Comparison of ENCODE assay signal across 27 cellular contexts in genomic region chr14:24072436-24072835, GRCh38. TPM values are rescaled to one million over a fixed set of nuclear protein-coding genes. Genes with fewer than 3 reads are reported as not detected.
DNase-seq lines count a peak whose midpoint lies in the region; ATAC-seq and TF ChIP-seq lines count a peak whose summit lies in the region.
"Had no signal": no experiment of that assay in that cellular context is flagged by ENCODE, and none has a peak within 500 bp of the region (broad histone marks: within the 10 kb centered on the region; RNA-seq: fewer than 3 reads in every experiment).

No MANE protein-coding gene starts in this region.

- H3K27ac Mint-ChIP-seq in chondrocyte (ENCODE audit: unreplicated experiment) = no peak overlapping the region
- H3K27ac Mint-ChIP-seq: effector memory CD8-positive, alpha-beta T cell; HFFc6; memory B cell; naive thymus-derived CD4-positive, alpha-beta T cell; T-helper 1 cell treated with Interleukin-12 subunit alpha and Interleukin-12 subunit beta and Interleukin-4 antibody, amounts not matched to agents 30 μg/mL and 1 μg/mL, for 36 hours had no signal

- H3K36me3 ChIP-seq in lower lobe of right lung (no peaks in the 10 kb centered on the region), stomach (no peaks in the 10 kb centered on the region), suprapubic skin (no peaks in the 10 kb centered on the region)
- H3K36me3 ChIP-seq: tibial artery had no signal

- in situ Hi-C loops in GM13976 (cut with MboI; ENCODE audit: low sequenced_read_pairs, unreplicated experiment) = no loop called here

- no peak overlapping the region for H3K27ac ChIP-seq in lower lobe of right lung
- no peak overlapping the region for H3K27ac ChIP-seq in stomach
- no peak overlapping the region for H3K27ac ChIP-seq in suprapubic skin
- H3K27ac ChIP-seq: tibial artery had no signal

- no peaks in the 10 kb centered on the region for H3K4me1 Mint-ChIP-seq in chondrocyte (ENCODE audit: low read depth)

- no peak for TF ChIP-seq EP300 in stomach (IDR thresholded peaks at IDR 0.05)
- TF ChIP-seq EP300 in suprapubic skin (IDR thresholded peaks at IDR 0.05) = no peak

- peak in 1 of 2 donors; percentile 6 for ATAC-seq in lower lobe of right lung
- no peak for ATAC-seq in GM18870 (IDR thresholded peaks at IDR 0.05; ENCODE audit: unreplicated experiment)
- ATAC-seq: effector memory CD8-positive, alpha-beta T cell; esophagus mucosa; GM12878; naive thymus-derived CD4-positive, alpha-beta T cell; sciatic nerve had no signal

- no peak overlapping the region for H3K4me3 Mint-ChIP-seq in chondrocyte (ENCODE audit: unreplicated experiment)
- H3K4me3 Mint-ChIP-seq: effector memory CD8-positive, alpha-beta T cell; HFFc6; memory B cell; naive thymus-derived CD4-positive, alpha-beta T cell; T-helper 1 cell treated with Interleukin-12 subunit alpha and Interleukin-12 subunit beta and Interleukin-4 antibody, amounts not matched to agents 30 μg/mL and 1 μg/mL, for 36 hours had no signal

- H3K4me3 ChIP-seq in lower lobe of right lung (no peak overlapping the region), stomach (no peak overlapping the region), suprapubic skin (no peak overlapping the region)
- H3K4me3 ChIP-seq: GM12878, tibial artery had no signal

- TF ChIP-seq CTCF in chondrocyte (IDR thresholded peaks at IDR 0.05) (no peak), lower lobe of right lung (IDR thresholded peaks at IDR 0.05) (no peak), stomach (IDR thresholded peaks at IDR 0.05) (no peak), GM13976 (IDR thresholded peaks at IDR 0.05; ENCODE audit: borderline replicate concordance, control extremely low read depth, extremely low read depth, insufficient read depth, missing control alignments) (no peak), suprapubic skin (IDR thresholded peaks at IDR 0.05) (no peak)

- intact Hi-C loops in lower lobe of right lung (cut with DNase I) = no loop called here
- intact Hi-C loops in stomach (cut with DNase I; ENCODE audit: low total_unique reads) = no loop called here

- peaks cover 24% of the 10 kb centered on the region for H3K27me3 Mint-ChIP-seq in chondrocyte (ENCODE audit: low read depth)

- DNase-seq in NCI-H1092 treated with DMSO at 0.1 percent for 48 hours (lab: John Stamatoyannopoulos, UW) (peak; percentile 64), chondrocyte (ENCODE audit: low spot score) (peak; percentile 76), lower lobe of right lung (peak; percentile 34), stomach (peak; percentile 36), GM13976 (ENCODE audit: low spot score) (no peak), suprapubic skin (ENCODE audit: low spot score in 2 of 2) (no peak)
- DNase-seq: activated CD4-positive, alpha-beta T cell treated with anti-CD3 and anti-CD28 coated beads for 4 hours; activated naive CD4-positive, alpha-beta T cell treated with anti-CD3 and anti-CD28 coated beads, Interleukin-2, amount 50 U/mL, for 16 hours; activated T-cell treated with anti-CD3 and anti-CD28 coated beads, Interleukin-2, amount 50 U/mL, for 48 hours; effector memory CD8-positive, alpha-beta T cell; foreskin melanocyte; HFFc6; naive thymus-derived CD4-positive, alpha-beta T cell; NCI-H1105; NCI-H2081; NCI-H510A treated with DMSO at 0.1 percent for 48 hours; tibial artery had no signal

- H3K27me3 ChIP-seq in lower lobe of right lung (ENCODE audit: low read depth) (no peaks in the 10 kb centered on the region), stomach (peaks cover 0 to 18% (median 0%) of the 10 kb centered on the region in 3 donors), suprapubic skin (peaks cover 8% of the 10 kb centered on the region)

- H3K9me3 ChIP-seq in lower lobe of right lung = no peaks in the 10 kb centered on the region
- H3K9me3 ChIP-seq in stomach = no peaks in the 10 kb centered on the region
- H3K9me3 ChIP-seq in suprapubic skin = no peaks in the 10 kb centered on the region
- H3K9me3 ChIP-seq: tibial artery had no signal

- H3K9me3 Mint-ChIP-seq in chondrocyte (ENCODE audit: low read depth) = no peaks in the 10 kb centered on the region
- H3K9me3 Mint-ChIP-seq: effector memory CD8-positive, alpha-beta T cell; HFFc6; memory B cell; naive thymus-derived CD4-positive, alpha-beta T cell; T-helper 1 cell treated with Interleukin-12 subunit alpha and Interleukin-12 subunit beta and Interleukin-4 antibody, amounts not matched to agents 30 μg/mL and 1 μg/mL, for 36 hours had no signal

- H3K4me1 ChIP-seq in lower lobe of right lung (no peaks in the 10 kb centered on the region), stomach (peaks cover 8 to 41% (median 39%) of the 10 kb centered on the region in 4 donors), suprapubic skin (peaks cover 7% of the 10 kb centered on the region)

- TF ChIP-seq POLR2A in stomach (IDR thresholded peaks at IDR 0.05) (no peak), suprapubic skin (IDR thresholded peaks at IDR 0.05) (no peak)

- H3K36me3 Mint-ChIP-seq in chondrocyte (ENCODE audit: low read depth) = no peaks in the 10 kb centered on the region
- H3K36me3 Mint-ChIP-seq: memory B cell; naive thymus-derived CD4-positive, alpha-beta T cell had no signal

- 27 to 52% (median 43%) methylated on average over 5 to 7 of the region's 7 CpGs for WGBS in stomach, 5 donors
- WGBS in suprapubic skin = 43% methylated on average over 6 of the region's 7 CpGs

RNA-seq across cellular contexts. Expression of gene CPNE6, which starts 1.1 kb away (rescaled TPM):
- not detected in 3 replicates for total RNA-seq in chondrocyte
- total RNA-seq in lower lobe of right lung = not detected
- not detected for total RNA-seq in stomach
- under 1 TPM in 2 of 3 donors, not detected in 1; 0.12 to 0.25 TPM for polyA plus RNA-seq in stomach
- total RNA-seq in suprapubic skin = not detected
- total RNA-seq: activated CD8-positive, alpha-beta memory T cell treated with anti-CD3 and anti-CD28 coated beads for 36 hours; esophagus mucosa; HFFc6; osteocyte; RPMI7951; sciatic nerve; SK-MEL-5 had no signal
- polyA plus RNA-seq: naive thymus-derived CD4-positive, alpha-beta T cell had no signal

RNA-seq across cellular contexts. Expression of gene CARMIL3, which starts 20.6 kb away (rescaled TPM):
- total RNA-seq in chondrocyte (0.34 to 0.60 TPM (median 0.54 TPM) in 3 replicates), lower lobe of right lung (0.95 TPM), stomach (1 to 10 TPM in 2 of 5 donors, under 1 TPM in 2, not detected in 1; 0.14 to 2.0 (median 0.76) TPM), suprapubic skin (10 to 100 TPM in 1 of 4 donors, 1 to 10 TPM in 3; 5.9 to 11.2 (median 7.7) TPM)
- under 1 TPM in 2 of 3 donors, not detected in 1; 0.25 to 0.75 TPM for polyA plus RNA-seq in stomach
- total RNA-seq: HFFc6 had no signal
- polyA plus RNA-seq: naive thymus-derived CD4-positive, alpha-beta T cell had no signal

RNA-seq across cellular contexts. Expression of gene PCK2, which starts 21.7 kb away (rescaled TPM):
- total RNA-seq in chondrocyte = 18.7 to 126 TPM (median 118 TPM) in 3 replicates
- 42.8 TPM for total RNA-seq in lower lobe of right lung
- total RNA-seq in stomach = 100 to 1,000 TPM in 1 of 5 donors, 10 to 100 TPM in 1, 1 to 10 TPM in 3; 2.3 to 168 (median 8.4) TPM
- 10 to 100 TPM; 12.3 to 24.0 (median 17.0) TPM for polyA plus RNA-seq in stomach
- total RNA-seq in suprapubic skin = 10 to 100 TPM in 3 of 4 donors, 1 to 10 TPM in 1; 9.2 to 25.1 (median 14.4) TPM

RNA-seq across cellular contexts. Expression of gene DCAF11, which starts 42.1 kb away (rescaled TPM):
- total RNA-seq in chondrocyte (30.7 to 41.5 TPM (median 32.9 TPM) in 3 replicates), lower lobe of right lung (64.9 TPM), stomach (100 to 1,000 TPM in 2 of 5 donors, 10 to 100 TPM in 3; 50.4 to 396 (median 84.5) TPM), suprapubic skin (10 to 100 TPM; 64.2 to 71.7 (median 68.3) TPM)
- 10 to 100 TPM; 27.7 to 68.3 (median 38.9) TPM for polyA plus RNA-seq in stomach

RNA-seq across cellular contexts. Expression of gene NRL, which starts 42.3 kb away (rescaled TPM):
- total RNA-seq in chondrocyte = 1.2 to 1.6 TPM (median 1.3 TPM) in 3 replicates
- 2.0 TPM for total RNA-seq in lower lobe of right lung
- 10 to 100 TPM in 2 of 5 donors, 1 to 10 TPM in 1, under 1 TPM in 1, not detected in 1; 0.92 to 69.2 (median 13.0) TPM for total RNA-seq in stomach
- 1 to 10 TPM; 1.2 to 1.3 (median 1.2) TPM for polyA plus RNA-seq in stomach
- 1 to 10 TPM; 2.2 to 2.9 (median 2.3) TPM for total RNA-seq in suprapubic skin

Comparison
In these comparisons a context has a peak if more than half of its experiments do, and no peak if none do; other contexts are left out.
1. DNase-seq: peak in NCI-H1092 treated with DMSO at 0.1 percent for 48 hours (single experiment), chondrocyte (single experiment), lower lobe of right lung (single experiment) and stomach (single experiment); none in GM13976 (single experiment) and suprapubic skin (0 of 2).